ENCODE assay signal across 8 cellular contexts in the genomic region with DNA sequence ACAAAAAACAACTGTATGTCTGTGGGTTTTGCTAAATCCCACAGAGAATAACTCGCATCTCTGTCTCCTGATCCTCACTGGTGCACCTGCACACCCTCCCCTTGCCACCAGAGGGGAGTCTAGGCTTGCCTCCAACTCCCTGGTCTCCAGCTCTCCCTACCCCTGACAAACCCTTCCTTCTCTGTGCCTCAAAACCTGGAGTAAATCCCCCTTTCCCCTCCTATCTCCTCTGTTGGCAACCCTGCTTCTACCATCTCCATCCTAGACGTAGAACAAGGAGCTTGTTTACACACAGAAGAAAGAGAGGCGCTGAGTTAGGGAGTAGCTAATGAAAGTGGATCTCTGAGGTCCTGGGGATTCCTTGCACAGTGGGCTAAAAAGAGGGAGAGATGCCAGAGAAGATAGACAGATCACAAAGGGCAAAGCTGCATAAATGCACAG. TPM values are rescaled to one million over a fixed set of nuclear protein-coding genes. Genes with fewer than 3 reads are reported as not detected.
DNase-seq lines count a peak whose midpoint lies in the region; ATAC-seq, FAIRE-seq and TF ChIP-seq lines count a peak whose summit lies in the region.

No MANE protein-coding gene starts in this region.

- no peaks in the 10 kb centered on the region for H4K20me1 ChIP-seq in BLaER1

- H3K27me3 ChIP-seq in BLaER1 (peaks cover 20% of the 10 kb centered on the region; the same call in 1 of the 2 replicates), RWPE2 (ENCODE audit: insufficient read depth, poor library complexity, severe bottlenecking) (no peaks in the 10 kb centered on the region), psoas muscle (ENCODE audit: insufficient read depth in 3 of 3, low read length in 2 of 3) (no peaks in the 10 kb centered on the region)

- WGBS in psoas muscle, 3 donors = 19 to 31% (median 26%) methylated on average over 3 of the region's 3 CpGs

- DNase-seq in GM19239 (ENCODE audit: insufficient read length, low spot score) (no peak), LNCaP clone FGC (ENCODE audit: low read depth) (no peak), RWPE2 (ENCODE audit: low spot score) (no peak), head of caudate nucleus (peak in 41 of 42 donors; percentile 34 to 80 (median 61)), psoas muscle (no peak), GM19238 (ENCODE audit: insufficient read length, low spot score) (no peak)
- DNase-seq in activated naive CD4-positive, alpha-beta T cell treated with anti-CD3 and anti-CD28 coated beads for 36 hours = peak; percentile 82

- H3K27ac ChIP-seq in BLaER1 = no peak overlapping the region
- no peak overlapping the region for H3K27ac ChIP-seq in RWPE2 (ENCODE audit: poor library complexity, severe bottlenecking)
- no peak overlapping the region for H3K27ac ChIP-seq in psoas muscle

- H3K4me1 Mint-ChIP-seq in activated naive CD4-positive, alpha-beta T cell treated with anti-CD3 and anti-CD28 coated beads for 36 hours (ENCODE audit: low read depth) = peaks cover 21% of the 10 kb centered on the region

- no peak overlapping the region for H3K27ac Mint-ChIP-seq in activated naive CD4-positive, alpha-beta T cell treated with anti-CD3 and anti-CD28 coated beads for 36 hours

- H3K36me3 ChIP-seq in BLaER1 = no peaks in the 10 kb centered on the region
- H3K36me3 ChIP-seq in RWPE2 (ENCODE audit: low read depth) = no peaks in the 10 kb centered on the region
- H3K36me3 ChIP-seq in psoas muscle (ENCODE audit: insufficient read depth in 1 of 2, low read depth in 1 of 2) = no peaks in the 10 kb centered on the region

- no peaks in the 10 kb centered on the region for H3K27me3 Mint-ChIP-seq in activated naive CD4-positive, alpha-beta T cell treated with anti-CD3 and anti-CD28 coated beads for 36 hours (ENCODE audit: low read depth)

- H3K4me3 ChIP-seq in BLaER1 (no peak overlapping the region), LNCaP clone FGC (ENCODE audit: low read depth, low read length) (no peak overlapping the region), RWPE2 (ENCODE audit: severe bottlenecking) (no peak overlapping the region), psoas muscle (no peak overlapping the region)

- H3K4me3 Mint-ChIP-seq in activated naive CD4-positive, alpha-beta T cell treated with anti-CD3 and anti-CD28 coated beads for 36 hours = no peak overlapping the region

- ATAC-seq in RWPE2 (ENCODE audit: low read depth) (peak; percentile 90), psoas muscle (peak; percentile 50 to 74 (median 60))

- H3K9me3 Mint-ChIP-seq in activated naive CD4-positive, alpha-beta T cell treated with anti-CD3 and anti-CD28 coated beads for 36 hours = no peaks in the 10 kb centered on the region

- FAIRE-seq in GM19239 (lab: Jason Lieb, UNC) = peak; percentile 78

- intact Hi-C loops in activated naive CD4-positive, alpha-beta T cell treated with anti-CD3 and anti-CD28 coated beads for 36 hours (cut with micrococcal nuclease) = loop anchor here (1.0 to 5.0 kb wide), 4 partner anchors 89 to 275 kb away; no protein-coding TSS in a partner anchor
- intact Hi-C loops in head of caudate nucleus (cut with DNase I) (no loop called here), psoas muscle (cut with DNase I) (no loop called here)

- no peaks in the 10 kb centered on the region for H3K9me3 ChIP-seq in BLaER1
- no peaks in the 10 kb centered on the region for H3K9me3 ChIP-seq in RWPE2 (ENCODE audit: severe bottlenecking)
- no peaks in the 10 kb centered on the region for H3K9me3 ChIP-seq in psoas muscle

- no peaks in the 10 kb centered on the region for H3K36me3 Mint-ChIP-seq in activated naive CD4-positive, alpha-beta T cell treated with anti-CD3 and anti-CD28 coated beads for 36 hours (ENCODE audit: low read depth)

- no peak overlapping the region for H3K9ac ChIP-seq in BLaER1

- peaks cover 36% of the 10 kb centered on the region for H3K4me1 ChIP-seq in BLaER1
- no peaks in the 10 kb centered on the region for H3K4me1 ChIP-seq in RWPE2 (ENCODE audit: insufficient read depth, poor library complexity, severe bottlenecking)
- peaks cover 6% of the 10 kb centered on the region for H3K4me1 ChIP-seq in psoas muscle

- CTCF ChIA-PET in activated naive CD4-positive, alpha-beta T cell treated with anti-CD3 and anti-CD28 coated beads for 36 hours (lab: Charles Lee) = interaction anchor here (0.5 to 6.3 kb wide), 32 partner anchors 9 to 318 kb away, joined by 3 to 60 read pairs (median 4); a partner anchor contains a TSS

- peak overlapping the region; percentile 36 for H3K4me2 ChIP-seq in BLaER1

- TF ChIP-seq CTCF in LNCaP clone FGC (IDR thresholded peaks at IDR 0.05; ENCODE audit: control insufficient read depth, extremely low read depth, insufficient read depth) (peak; percentile 80), RWPE2 (IDR thresholded peaks at IDR 0.05; ENCODE audit: poor library complexity, severe bottlenecking) (peak; percentile 90), psoas muscle (IDR thresholded peaks at IDR 0.05) (peak; percentile 63)

RNA-seq across cellular contexts. Expression of a gene that starts 6.0 kb away (rescaled TPM):
- total RNA-seq in activated naive CD4-positive, alpha-beta T cell treated with anti-CD3 and anti-CD28 coated beads for 36 hours = 1 to 10 TPM; 2.3 to 2.9 TPM
- total RNA-seq in psoas muscle = 1 to 10 TPM in 3 of 4 donors, under 1 TPM in 1; 0.91 to 2.6 (median 1.7) TPM
- 1 to 10 TPM; 1.8 to 3.8 (median 2.7) TPM for polyA plus RNA-seq in psoas muscle

RNA-seq across cellular contexts. Expression of a gene that starts 13.3 kb away (rescaled TPM):
- total RNA-seq in activated naive CD4-positive, alpha-beta T cell treated with anti-CD3 and anti-CD28 coated beads for 36 hours = 1 to 10 TPM; 7.2 to 8.7 TPM
- total RNA-seq in psoas muscle = 1 to 10 TPM; 2.2 to 3.9 (median 2.5) TPM
- polyA plus RNA-seq in psoas muscle = 1 to 10 TPM; 2.9 to 7.0 (median 4.4) TPM

RNA-seq across cellular contexts. Expression of a gene that starts 13.6 kb away (rescaled TPM):
- total RNA-seq in activated naive CD4-positive, alpha-beta T cell treated with anti-CD3 and anti-CD28 coated beads for 36 hours = 10 to 100 TPM; 48.9 to 53.5 TPM
- total RNA-seq in psoas muscle = 10 to 100 TPM; 26.8 to 40.5 (median 31.7) TPM
- polyA plus RNA-seq in psoas muscle = 10 to 100 TPM; 31.4 to 58.4 (median 34.8) TPM

RNA-seq across cellular contexts. Expression of a gene that starts 16.0 kb away (rescaled TPM):
- total RNA-seq in activated naive CD4-positive, alpha-beta T cell treated with anti-CD3 and anti-CD28 coated beads for 36 hours = 100 to 1,000 TPM; 129 to 135 TPM
- 10 to 100 TPM; 48.7 to 74.6 (median 68.1) TPM for total RNA-seq in psoas muscle
- 100 to 1,000 TPM; 118 to 141 (median 140) TPM for polyA plus RNA-seq in psoas muscle

RNA-seq across cellular contexts. Expression of a gene that starts 25.8 kb away (rescaled TPM):
- total RNA-seq in activated naive CD4-positive, alpha-beta T cell treated with anti-CD3 and anti-CD28 coated beads for 36 hours = 10 to 100 TPM; 21.2 to 21.6 TPM
- total RNA-seq in psoas muscle = 10 to 100 TPM in 1 of 4 donors, 1 to 10 TPM in 3; 4.1 to 14.2 (median 7.4) TPM
- 10 to 100 TPM in 1 of 3 donors, 1 to 10 TPM in 2; 5.2 to 13.1 (median 9.8) TPM for polyA plus RNA-seq in psoas muscle

Comparison
In these comparisons a context has a peak if more than half of its experiments do, and no peak if none do; other contexts are left out.
1. DNase-seq: peak in activated naive CD4-positive, alpha-beta T cell treated with anti-CD3 and anti-CD28 coated beads for 36 hours (single experiment) and head of caudate nucleus (41 of 42); none in GM19239 (single experiment), LNCaP clone FGC (single experiment), RWPE2 (single experiment), psoas muscle (0 of 2) and GM19238 (single experiment).
2. Peak in every context shown above with its lines, with median percentiles within 50 percentile points of each other: CTCF ChIP-seq.